ENCODE assay signal across 1 cellular context in the genomic region with DNA sequence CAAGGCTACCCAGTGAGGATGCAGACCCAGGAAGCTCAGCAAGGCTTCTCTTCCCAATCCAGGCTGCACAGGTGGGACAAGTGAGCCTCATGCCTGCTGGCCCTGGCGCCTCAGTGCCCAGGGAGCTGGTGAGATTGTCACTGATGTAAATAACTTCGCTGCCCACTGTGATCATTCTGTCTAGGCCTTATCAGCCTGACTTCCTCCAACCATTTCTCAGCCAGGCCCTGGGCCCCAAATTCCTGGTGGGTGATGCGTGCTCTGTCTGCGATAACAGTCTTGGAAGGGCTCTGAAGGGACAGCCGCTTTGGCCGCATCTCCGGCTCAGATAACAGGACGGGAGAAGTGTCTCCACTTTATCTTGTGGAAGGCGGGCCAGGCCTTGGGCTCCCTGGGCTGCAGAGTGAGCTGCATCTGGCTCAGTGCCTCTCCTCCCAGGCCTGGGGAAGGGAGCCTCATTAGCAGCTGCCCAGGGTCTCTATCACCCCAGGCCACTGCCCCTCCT.
TF ChIP-seq lines count a peak whose summit lies in the region.

No MANE protein-coding gene starts in this region.

TF ChIP-seq in GM23338, 12 proteins besides CTCF, POLR2A, EP300 and RAD21:
- TF ChIP-seq, protein P1, sequence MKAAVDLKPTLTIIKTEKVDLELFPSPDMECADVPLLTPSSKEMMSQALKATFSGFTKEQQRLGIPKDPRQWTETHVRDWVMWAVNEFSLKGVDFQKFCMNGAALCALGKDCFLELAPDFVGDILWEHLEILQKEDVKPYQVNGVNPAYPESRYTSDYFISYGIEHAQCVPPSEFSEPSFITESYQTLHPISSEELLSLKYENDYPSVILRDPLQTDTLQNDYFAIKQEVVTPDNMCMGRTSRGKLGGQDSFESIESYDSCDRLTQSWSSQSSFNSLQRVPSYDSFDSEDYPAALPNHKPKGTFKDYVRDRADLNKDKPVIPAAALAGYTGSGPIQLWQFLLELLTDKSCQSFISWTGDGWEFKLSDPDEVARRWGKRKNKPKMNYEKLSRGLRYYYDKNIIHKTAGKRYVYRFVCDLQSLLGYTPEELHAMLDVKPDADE (IDR thresholded peaks at IDR 0.05): no peak
- TF ChIP-seq POLR2AphosphoS5 (IDR thresholded peaks at IDR 0.05; ENCODE audit: low read depth): no peak
- no peak for TF ChIP-seq STAT1 (IDR thresholded peaks at IDR 0.05; ENCODE audit: unreplicated experiment)
- TF ChIP-seq JUNB (IDR thresholded peaks at IDR 0.05; ENCODE audit: unreplicated experiment): no peak
- TF ChIP-seq CREB1 (CRISPR knock-in tag; IDR thresholded peaks at IDR 0.05; ENCODE audit: low read depth): no peak
- no peak for TF ChIP-seq NANOG (IDR thresholded peaks at IDR 0.05; ENCODE audit: borderline replicate concordance)
- TF ChIP-seq ZNF331 (CRISPR knock-in tag; IDR thresholded peaks at IDR 0.05; ENCODE audit: low read depth): no peak
- TF ChIP-seq, protein P2, sequence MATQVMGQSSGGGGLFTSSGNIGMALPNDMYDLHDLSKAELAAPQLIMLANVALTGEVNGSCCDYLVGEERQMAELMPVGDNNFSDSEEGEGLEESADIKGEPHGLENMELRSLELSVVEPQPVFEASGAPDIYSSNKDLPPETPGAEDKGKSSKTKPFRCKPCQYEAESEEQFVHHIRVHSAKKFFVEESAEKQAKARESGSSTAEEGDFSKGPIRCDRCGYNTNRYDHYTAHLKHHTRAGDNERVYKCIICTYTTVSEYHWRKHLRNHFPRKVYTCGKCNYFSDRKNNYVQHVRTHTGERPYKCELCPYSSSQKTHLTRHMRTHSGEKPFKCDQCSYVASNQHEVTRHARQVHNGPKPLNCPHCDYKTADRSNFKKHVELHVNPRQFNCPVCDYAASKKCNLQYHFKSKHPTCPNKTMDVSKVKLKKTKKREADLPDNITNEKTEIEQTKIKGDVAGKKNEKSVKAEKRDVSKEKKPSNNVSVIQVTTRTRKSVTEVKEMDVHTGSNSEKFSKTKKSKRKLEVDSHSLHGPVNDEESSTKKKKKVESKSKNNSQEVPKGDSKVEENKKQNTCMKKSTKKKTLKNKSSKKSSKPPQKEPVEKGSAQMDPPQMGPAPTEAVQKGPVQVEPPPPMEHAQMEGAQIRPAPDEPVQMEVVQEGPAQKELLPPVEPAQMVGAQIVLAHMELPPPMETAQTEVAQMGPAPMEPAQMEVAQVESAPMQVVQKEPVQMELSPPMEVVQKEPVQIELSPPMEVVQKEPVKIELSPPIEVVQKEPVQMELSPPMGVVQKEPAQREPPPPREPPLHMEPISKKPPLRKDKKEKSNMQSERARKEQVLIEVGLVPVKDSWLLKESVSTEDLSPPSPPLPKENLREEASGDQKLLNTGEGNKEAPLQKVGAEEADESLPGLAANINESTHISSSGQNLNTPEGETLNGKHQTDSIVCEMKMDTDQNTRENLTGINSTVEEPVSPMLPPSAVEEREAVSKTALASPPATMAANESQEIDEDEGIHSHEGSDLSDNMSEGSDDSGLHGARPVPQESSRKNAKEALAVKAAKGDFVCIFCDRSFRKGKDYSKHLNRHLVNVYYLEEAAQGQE (IDR thresholded peaks at IDR 0.05; ENCODE audit: unreplicated experiment): no peak
- no peak for TF ChIP-seq EZH2phosphoT487 (IDR thresholded peaks at IDR 0.05; ENCODE audit: unreplicated experiment)
